Comparison of ENCODE assay signal across 1 cellular context in genomic region chr22:35656284-35656752, GRCh38.
TF ChIP-seq lines count a peak whose summit lies in the region.

No MANE protein-coding gene starts in this region.

TF ChIP-seq in H1, 55 proteins besides CTCF, POLR2A, EP300 and RAD21:
- TF ChIP-seq BACH1 (IDR thresholded peaks at IDR 0.05; ENCODE audit: low read length) (no peak), TEAD4 (IDR thresholded peaks at IDR 0.05; ENCODE audit: low read depth, low read length) (no peak), JUN (IDR thresholded peaks at IDR 0.05; ENCODE audit: low read depth, low read length) (no peak), MAFK (IDR thresholded peaks at IDR 0.05; ENCODE audit: low read depth, low read length) (no peak), YY1 (IDR thresholded peaks at IDR 0.05; ENCODE audit: low read depth, low read length) (no peak), CEBPB (IDR thresholded peaks at IDR 0.05; ENCODE audit: low read depth, low read length) (no peak), USF2 (IDR thresholded peaks at IDR 0.05; ENCODE audit: low read length) (no peak), TAF7 (optimal IDR thresholded peaks at IDR 0.05; ENCODE audit: borderline replicate concordance, low read depth, low read length) (no peak), EZH2 (IDR thresholded peaks at IDR 0.05; ENCODE audit: low read depth, low read length, severe bottlenecking) (no peak), FOSL1 (IDR thresholded peaks at IDR 0.05; ENCODE audit: insufficient read depth, low read depth, low read length) (no peak), JUND (IDR thresholded peaks at IDR 0.05; ENCODE audit: low read length) (no peak), SRF (IDR thresholded peaks at IDR 0.05; ENCODE audit: low read depth, low read length) (no peak), SP4 (IDR thresholded peaks at IDR 0.05; ENCODE audit: low read length) (no peak), NANOG (IDR thresholded peaks at IDR 0.05; ENCODE audit: insufficient read depth, low read depth, low read length, poor library complexity, severe bottlenecking) (no peak), CBX5 (IDR thresholded peaks at IDR 0.05; ENCODE audit: low read depth, low read length) (no peak), RBBP5 (IDR thresholded peaks at IDR 0.05; ENCODE audit: borderline replicate concordance, low read depth, low read length) (no peak)
